8 cellular contexts compared by ENCODE assay signal in the genomic region with DNA sequence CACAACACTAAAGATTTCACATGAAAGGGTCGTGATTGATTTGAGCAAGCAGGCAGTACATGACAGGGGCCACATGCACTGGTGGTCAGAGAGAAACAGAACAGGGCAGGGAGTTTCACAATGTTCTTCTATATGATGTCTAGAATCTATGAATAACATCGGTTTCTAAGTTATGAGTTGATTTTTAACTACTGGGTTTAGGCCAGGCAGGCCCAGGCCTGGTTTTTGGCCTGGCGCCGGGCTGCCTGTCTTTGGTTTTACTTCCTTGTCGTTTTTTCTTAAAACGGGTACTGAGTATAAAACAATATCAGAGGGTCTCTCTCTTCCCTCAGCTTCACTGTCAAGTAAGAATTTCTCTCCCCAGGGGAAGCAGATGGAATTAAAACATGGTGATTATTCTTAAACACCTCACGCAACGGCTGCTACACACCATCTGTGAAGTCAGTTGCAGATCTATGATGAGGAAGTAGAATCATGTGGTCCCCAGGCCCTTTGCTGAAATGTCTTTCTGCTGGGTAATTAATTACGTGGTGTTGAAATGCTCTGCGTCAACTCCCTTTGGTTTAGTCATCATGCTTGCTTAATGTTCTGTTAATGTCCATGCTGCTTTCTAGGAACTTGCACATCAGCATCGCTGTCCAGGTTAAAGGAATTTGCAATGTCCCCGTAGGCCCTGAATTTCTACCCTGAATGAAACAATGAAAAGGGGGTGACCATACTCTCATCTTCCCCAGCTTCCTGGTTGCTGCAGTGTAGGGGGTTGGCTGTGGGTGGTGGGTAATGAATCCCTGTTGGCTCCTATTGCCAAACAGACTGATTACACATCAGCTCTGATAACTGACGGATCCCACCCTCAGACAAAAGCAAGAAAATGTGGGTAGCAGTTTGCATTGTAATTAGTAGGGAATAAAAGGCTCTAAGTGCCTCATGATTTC.
DNase-seq lines count a peak whose midpoint lies in the region; ATAC-seq, FAIRE-seq and TF ChIP-seq lines count a peak whose summit lies in the region.

No MANE protein-coding gene starts in this region.

- FAIRE-seq in GM19239 (lab: Jason Lieb, UNC) (peak; percentile 95), astrocyte (lab: Jason Lieb, UNC) (no peak)

- H3K4me1 Mint-ChIP-seq in astrocyte (ENCODE audit: low read depth, unreplicated experiment) (no peaks in the 10 kb centered on the region), nephron progenitor cell (peaks cover 12% of the 10 kb centered on the region)

- H3K36me3 ChIP-seq in astrocyte (ENCODE audit: insufficient read depth, low read length) (no peaks in the 10 kb centered on the region), right lobe of liver (no peaks in the 10 kb centered on the region), vagina (no peaks in the 10 kb centered on the region)

- H3K9me3 ChIP-seq in astrocyte (ENCODE audit: insufficient read depth, low read depth, low read length) (no peaks in the 10 kb centered on the region), right lobe of liver (no peaks in the 10 kb centered on the region), vagina (no peaks in the 10 kb centered on the region)

- H3K4me3 Mint-ChIP-seq in astrocyte (ENCODE audit: unreplicated experiment), result no peak overlapping the region
- H3K4me3 Mint-ChIP-seq in nephron progenitor cell, result no peak overlapping the region

- H3K27me3 ChIP-seq in astrocyte (ENCODE audit: insufficient read depth, low read length), result peaks cover 3% of the 10 kb centered on the region
- H3K27me3 ChIP-seq in right lobe of liver, result no peaks in the 10 kb centered on the region
- no peaks in the 10 kb centered on the region for H3K27me3 ChIP-seq in vagina

- ATAC-seq in right lobe of liver, result peak; percentile 45 to 74 (median 63)

- H3K79me2 ChIP-seq in astrocyte (ENCODE audit: insufficient read depth, low read length), result no peaks in the 10 kb centered on the region

- H3K4me1 ChIP-seq in astrocyte (ENCODE audit: insufficient read depth, low read length), result no peaks in the 10 kb centered on the region
- no peaks in the 10 kb centered on the region for H3K4me1 ChIP-seq in right lobe of liver
- H3K4me1 ChIP-seq in vagina, result peaks cover 7% of the 10 kb centered on the region

- TF ChIP-seq CTCF in astrocyte (IDR thresholded peaks at IDR 0.05; ENCODE audit: insufficient read depth, low read depth, low read length) (no peak), right lobe of liver (IDR thresholded peaks at IDR 0.05) (no peak), nephron progenitor cell (IDR thresholded peaks at IDR 0.05) (no peak), vagina (IDR thresholded peaks at IDR 0.05) (no peak), coronary artery (IDR thresholded peaks at IDR 0.05) (no peak)

- no peak overlapping the region for H3K4me2 ChIP-seq in astrocyte (ENCODE audit: low read length)

- H4K20me1 ChIP-seq in astrocyte (ENCODE audit: insufficient read depth, low read length), result no peaks in the 10 kb centered on the region

- H3K27ac ChIP-seq in astrocyte (ENCODE audit: low read depth, low read length) (no peak overlapping the region), right lobe of liver (peak overlapping the region; percentile 8 to 40 (median 11)), vagina (no peak overlapping the region), coronary artery (peak overlapping the region in 1 of 2 donors; percentile 58)

- WGBS in right lobe of liver (ENCODE audit: insufficient coverage, low coverage, low lambda C conversion rate, missing lambda C conversion rate), result 46% methylated on average over 11 of the region's 13 CpGs

- H3K4me3 ChIP-seq in astrocyte (ENCODE audit: insufficient read depth, low read depth, low read length) (no peak overlapping the region), right lobe of liver (no peak overlapping the region), vagina (no peak overlapping the region), coronary artery (no peak overlapping the region)

- DNase-seq in A172 (ENCODE audit: low spot score) (peak; percentile 80), GM19239 (ENCODE audit: insufficient read length, low spot score) (no peak), Kasumi-1 (lab: John Stamatoyannopoulos, UW) (peak; percentile 80 to 87), astrocyte (ENCODE audit: low read depth) (peak; percentile 95), right lobe of liver (no peak), nephron progenitor cell (no peak), vagina (ENCODE audit: extremely low spot score in 2 of 2) (no peak), coronary artery (ENCODE audit: low spot score) (no peak)

- intact Hi-C loops in right lobe of liver (cut with DNase I) (no loop called here), vagina (cut with DNase I) (no loop called here)

- H3K36me3 Mint-ChIP-seq in astrocyte (ENCODE audit: low read depth, unreplicated experiment), result peaks cover 3% of the 10 kb centered on the region
- H3K36me3 Mint-ChIP-seq in nephron progenitor cell (ENCODE audit: low read depth), result no peaks in the 10 kb centered on the region

- H3K27me3 Mint-ChIP-seq in astrocyte (ENCODE audit: low read depth, unreplicated experiment), result no peaks in the 10 kb centered on the region
- H3K27me3 Mint-ChIP-seq in nephron progenitor cell (ENCODE audit: low read depth, poor library complexity), result peaks cover 26% of the 10 kb centered on the region

- no peak overlapping the region for H2AFZ ChIP-seq in astrocyte (ENCODE audit: low read depth, low read length)

- H3K27ac Mint-ChIP-seq in astrocyte (ENCODE audit: unreplicated experiment), result no peak overlapping the region
- no peak overlapping the region for H3K27ac Mint-ChIP-seq in nephron progenitor cell

- TF ChIP-seq POLR2A in right lobe of liver (IDR thresholded peaks at IDR 0.05) (no peak), vagina (IDR thresholded peaks at IDR 0.05) (no peak)

- no peak overlapping the region for H3K9ac ChIP-seq in astrocyte (ENCODE audit: low read length)

- H3K9me3 Mint-ChIP-seq in astrocyte (ENCODE audit: unreplicated experiment) (peaks cover 13% of the 10 kb centered on the region), nephron progenitor cell (peaks cover 33% of the 10 kb centered on the region)

Comparison
In these comparisons a context has a peak if more than half of its experiments do, and no peak if none do; other contexts are left out.
1. DNase-seq: peak in A172 (single experiment), Kasumi-1 (2 of 2) and astrocyte (single experiment); none in GM19239 (single experiment), right lobe of liver (0 of 3), nephron progenitor cell (single experiment), vagina (0 of 2) and coronary artery (single experiment).
2. H3K27ac ChIP-seq: peak in right lobe of liver (3 of 3); none in astrocyte (single experiment) and vagina (single experiment).